7 cellular contexts compared by ENCODE assay signal in genomic region chr14:20632448-20632830, GRCh38. TPM values are rescaled to one million over a fixed set of nuclear protein-coding genes. Genes with fewer than 3 reads are reported as not detected.
DNase-seq lines count a peak whose midpoint lies in the region; ATAC-seq, FAIRE-seq and TF ChIP-seq lines count a peak whose summit lies in the region.

No MANE protein-coding gene starts in this region.

- H3K36me3 ChIP-seq in tibial nerve, result no peaks in the 10 kb centered on the region

- CTCF ChIA-PET in activated CD8-positive, alpha-beta T cell treated with anti-CD3 and anti-CD28 coated beads, Interleukin-2, amount 10 ng/mL, durations not matched to agents 7 days and 5 days (lab: Charles Lee), result interaction anchor here (0.7 to 3.1 kb wide), 7 partner anchors 10 to 625 kb away, joined by 3 to 22 read pairs (median 4); no protein-coding TSS in a partner anchor

- no peak for TF ChIP-seq CTCF in tibial nerve (IDR thresholded peaks at IDR 0.05)
- TF ChIP-seq CTCF in D721Med (IDR thresholded peaks at IDR 0.05; ENCODE audit: insufficient read depth, missing control alignments), result no peak

- no peaks in the 10 kb centered on the region for H3K9me3 ChIP-seq in tibial nerve

- peak overlapping the region; percentile 72 for H3K4me3 Mint-ChIP-seq in activated CD8-positive, alpha-beta T cell treated with anti-CD3 and anti-CD28 coated beads, Interleukin-2, amount 10 ng/mL, durations not matched to agents 7 days and 5 days
- peak overlapping the region; percentile 80 to 93 (median 86) for H3K4me3 Mint-ChIP-seq in immature natural killer cell

- no peak for FAIRE-seq in D721Med (lab: Jason Lieb, UNC)

- H3K27me3 Mint-ChIP-seq in activated CD8-positive, alpha-beta T cell treated with anti-CD3 and anti-CD28 coated beads, Interleukin-2, amount 10 ng/mL, durations not matched to agents 7 days and 5 days (ENCODE audit: low read depth), result peaks cover 69% of the 10 kb centered on the region
- H3K27me3 Mint-ChIP-seq in immature natural killer cell (ENCODE audit: low read depth in 3 of 3), result peaks cover 29 to 39% (median 39%) of the 10 kb centered on the region in 3 donors

- DNase-seq in activated CD8-positive, alpha-beta T cell treated with anti-CD3 and anti-CD28 coated beads, Interleukin-2, amount 10 ng/mL, durations not matched to agents 7 days and 5 days, result peak; percentile 48
- no peak for DNase-seq in immature natural killer cell
- no peak for DNase-seq in tibial nerve (ENCODE audit: low spot score in 2 of 2)
- DNase-seq in DMS153 (lab: John Stamatoyannopoulos, UW), result no peak
- no peak for DNase-seq in D721Med (ENCODE audit: insufficient read length, low spot score)

- TF ChIP-seq EP300 in tibial nerve (IDR thresholded peaks at IDR 0.05), result no peak

- WGBS in tibial nerve, 2 donors, result 2 to 3% methylated on average over 19 of the region's 19 CpGs

- peak overlapping the region in 1 of 4 donors; percentile 54 for H3K27ac ChIP-seq in tibial nerve

- peak overlapping the region; percentile 14 to 50 (median 31) for H3K4me3 ChIP-seq in tibial nerve

- peak; percentile 14 for ATAC-seq in GM18517 (IDR thresholded peaks at IDR 0.05; ENCODE audit: unreplicated experiment)
- peak; percentile 24 for ATAC-seq in HG02759 (IDR thresholded peaks at IDR 0.05; ENCODE audit: unreplicated experiment)
- peak; percentile 25 for ATAC-seq in activated CD8-positive, alpha-beta T cell treated with anti-CD3 and anti-CD28 coated beads, Interleukin-2, amount 10 ng/mL, durations not matched to agents 7 days and 5 days

- H3K27ac Mint-ChIP-seq in activated CD8-positive, alpha-beta T cell treated with anti-CD3 and anti-CD28 coated beads, Interleukin-2, amount 10 ng/mL, durations not matched to agents 7 days and 5 days, result peak overlapping the region; percentile 79
- H3K27ac Mint-ChIP-seq in immature natural killer cell, result peak overlapping the region in 4 of 6 donors; percentile 38 to 91 (median 64)

- H3K4me1 Mint-ChIP-seq in activated CD8-positive, alpha-beta T cell treated with anti-CD3 and anti-CD28 coated beads, Interleukin-2, amount 10 ng/mL, durations not matched to agents 7 days and 5 days (ENCODE audit: low read depth), result peaks cover 39% of the 10 kb centered on the region
- H3K4me1 Mint-ChIP-seq in immature natural killer cell, result peaks cover 36 to 63% of the 10 kb centered on the region in 2 donors

- H3K9me3 Mint-ChIP-seq in activated CD8-positive, alpha-beta T cell treated with anti-CD3 and anti-CD28 coated beads, Interleukin-2, amount 10 ng/mL, durations not matched to agents 7 days and 5 days (ENCODE audit: insufficient read depth), result no peaks in the 10 kb centered on the region
- H3K9me3 Mint-ChIP-seq in immature natural killer cell, result peaks cover 0 to 6% (median 0%) of the 10 kb centered on the region in 6 donors

- peaks cover 0 to 49% (median 18%) of the 10 kb centered on the region in 4 donors for H3K4me1 ChIP-seq in tibial nerve

- POLR2A ChIA-PET in activated CD8-positive, alpha-beta T cell treated with anti-CD3 and anti-CD28 coated beads, Interleukin-2, amount 10 ng/mL, durations not matched to agents 7 days and 5 days (lab: Charles Lee), result interaction anchor here (1.3 to 2.3 kb wide), 2 partner anchors 19 to 48 kb away, joined by 3 to 6 read pairs; no protein-coding TSS in a partner anchor

- H3K36me3 Mint-ChIP-seq in activated CD8-positive, alpha-beta T cell treated with anti-CD3 and anti-CD28 coated beads, Interleukin-2, amount 10 ng/mL, durations not matched to agents 7 days and 5 days (ENCODE audit: low read depth), result peaks cover 3% of the 10 kb centered on the region
- no peaks in the 10 kb centered on the region for H3K36me3 Mint-ChIP-seq in immature natural killer cell

- no peak for TF ChIP-seq POLR2A in tibial nerve (IDR thresholded peaks at IDR 0.05)

- H3K27me3 ChIP-seq in tibial nerve, result no peaks in the 10 kb centered on the region

RNA-seq across cellular contexts. Expression of gene OR6S1, which starts 9.1 kb away (rescaled TPM):
- total RNA-seq in activated CD8-positive, alpha-beta T cell treated with anti-CD3 and anti-CD28 coated beads, Interleukin-2, amount 10 ng/mL, durations not matched to agents 7 days and 5 days, result not detected
- polyA plus RNA-seq in immature natural killer cell, result not detected
- not detected for total RNA-seq in tibial nerve

RNA-seq across cellular contexts. Expression of gene RNASE12, which starts 41.3 kb away (rescaled TPM):
- total RNA-seq in activated CD8-positive, alpha-beta T cell treated with anti-CD3 and anti-CD28 coated beads, Interleukin-2, amount 10 ng/mL, durations not matched to agents 7 days and 5 days, result not detected
- not detected for polyA plus RNA-seq in immature natural killer cell
- not detected for total RNA-seq in tibial nerve

RNA-seq across cellular contexts. Expression of gene RNASE11, which starts 44.6 kb away (rescaled TPM):
- not detected for total RNA-seq in activated CD8-positive, alpha-beta T cell treated with anti-CD3 and anti-CD28 coated beads, Interleukin-2, amount 10 ng/mL, durations not matched to agents 7 days and 5 days
- not detected for polyA plus RNA-seq in immature natural killer cell
- total RNA-seq in tibial nerve, result not detected

RNA-seq across cellular contexts. Expression of gene RNASE4, which starts 51.9 kb away (rescaled TPM):
- 1 to 10 TPM in 1 of 2 experiments, under 1 TPM in 1; 0.63 to 1.6 TPM for total RNA-seq in activated CD8-positive, alpha-beta T cell treated with anti-CD3 and anti-CD28 coated beads, Interleukin-2, amount 10 ng/mL, durations not matched to agents 7 days and 5 days
- 1 to 10 TPM in 1 of 3 donors, under 1 TPM in 2; 0.50 to 1.6 (median 0.82) TPM for polyA plus RNA-seq in immature natural killer cell
- total RNA-seq in tibial nerve, result 100 to 1,000 TPM in 2 of 4 donors, 10 to 100 TPM in 2; 90.9 to 193 (median 118) TPM

RNA-seq across cellular contexts. Expression of gene ANG, which starts 56.1 kb away (rescaled TPM):
- 1 to 10 TPM; 1.1 to 1.4 TPM for total RNA-seq in activated CD8-positive, alpha-beta T cell treated with anti-CD3 and anti-CD28 coated beads, Interleukin-2, amount 10 ng/mL, durations not matched to agents 7 days and 5 days
- polyA plus RNA-seq in immature natural killer cell, result 1 to 10 TPM in 1 of 3 donors, under 1 TPM in 1, not detected in 1; 0.94 to 2.1 TPM
- total RNA-seq in tibial nerve, result 10 to 100 TPM; 31.2 to 41.9 (median 39.5) TPM
